12 cellular contexts compared by ENCODE assay signal in the genomic region with DNA sequence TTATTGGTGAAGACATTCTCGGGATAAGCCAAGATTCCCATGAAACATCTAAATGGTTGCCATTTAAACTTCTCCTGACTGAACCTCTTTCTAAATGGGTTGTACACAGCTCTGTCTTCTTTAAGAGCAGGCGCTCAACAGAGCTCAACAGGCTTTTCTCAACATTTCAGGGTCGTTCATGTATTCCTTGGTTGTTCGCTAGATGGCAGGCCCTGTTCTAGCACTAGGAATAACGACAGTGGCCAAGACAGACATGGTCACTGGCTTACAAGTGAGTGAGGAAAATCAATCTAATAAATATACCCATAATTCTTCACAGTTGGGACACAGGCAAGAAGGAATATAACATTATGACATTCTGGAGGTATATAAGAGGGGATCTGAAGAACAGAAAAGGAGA.
A peak's percentile ranks its signal among the peaks of the same experiment; 100 is the strongest.
DNase-seq lines count a peak whose midpoint lies in the region; ATAC-seq and TF ChIP-seq lines count a peak whose summit lies in the region.
"Had no signal": no experiment of that assay in that cellular context is flagged by ENCODE, and none has a peak within 500 bp of the region (broad histone marks: within the 10 kb centered on the region; RNA-seq: fewer than 3 reads in every experiment).

No MANE protein-coding gene starts in this region.

- H3K9me3 ChIP-seq in cardiac muscle cell (ENCODE audit: low read depth) (no peaks in the 10 kb centered on the region), right atrium auricular region (no peaks in the 10 kb centered on the region), fibroblast of lung (ENCODE audit: control insufficient read depth, insufficient read depth, low read depth, low read length) (no peaks in the 10 kb centered on the region)

- H3K27ac ChIP-seq in cardiac muscle cell (no peak overlapping the region), right atrium auricular region (no peak overlapping the region), fibroblast of lung (ENCODE audit: insufficient read depth, low read length) (no peak overlapping the region)
- H3K27ac ChIP-seq: BLaER1 treated with 17β-estradiol and CSF1 and Interleukin-3, amounts not matched to agents 10 nM and 100 nM had no signal

- no peak overlapping the region for H3K4me2 ChIP-seq in fibroblast of lung (ENCODE audit: extremely low read depth, insufficient read depth, low read length)
- H3K4me2 ChIP-seq: BLaER1 treated with 17β-estradiol and CSF1 and Interleukin-3, amounts not matched to agents 10 nM and 100 nM had no signal

- H3K79me2 ChIP-seq in fibroblast of lung (ENCODE audit: control insufficient read depth, insufficient read depth, low read length), result no peaks in the 10 kb centered on the region

- H3K36me3 ChIP-seq in cardiac muscle cell, result no peaks in the 10 kb centered on the region
- H3K36me3 ChIP-seq in right atrium auricular region, result no peaks in the 10 kb centered on the region
- no peaks in the 10 kb centered on the region for H3K36me3 ChIP-seq in fibroblast of lung (ENCODE audit: control insufficient read depth, insufficient read depth, low read length)
- H3K36me3 ChIP-seq: BLaER1 treated with 17β-estradiol and CSF1 and Interleukin-3, amounts not matched to agents 10 nM and 100 nM had no signal

- TF ChIP-seq CTCF in cardiac muscle cell (IDR thresholded peaks at IDR 0.05; ENCODE audit: low read depth, low read length) (peak; percentile 22), right atrium auricular region (IDR thresholded peaks at IDR 0.05) (peak in 1 of 2 donors; percentile 40), fibroblast of lung (conservative IDR thresholded peaks at IDR 0.05 in 1 of 2, IDR thresholded peaks at IDR 0.05 in 1 of 2; ENCODE audit: low read depth in 1 of 2, low read length in 2 of 2) (peak; percentile 10 to 17)

- H3K4me3 ChIP-seq in cardiac muscle cell (no peak overlapping the region), right atrium auricular region (no peak overlapping the region), fibroblast of lung (replicated peaks in 1 of 4; ENCODE audit: control extremely low read depth in 1 of 4, insufficient read depth in 1 of 4, low read depth in 3 of 4, low read length in 4 of 4) (no peak overlapping the region)
- H3K4me3 ChIP-seq: BLaER1 treated with 17β-estradiol and CSF1 and Interleukin-3, amounts not matched to agents 10 nM and 100 nM had no signal

- H4K20me1 ChIP-seq in fibroblast of lung (ENCODE audit: control insufficient read depth, extremely low read depth, insufficient read depth, low read length), result no peaks in the 10 kb centered on the region
- H4K20me1 ChIP-seq: BLaER1 treated with 17β-estradiol and CSF1 and Interleukin-3, amounts not matched to agents 10 nM and 100 nM had no signal

- H3K4me1 ChIP-seq in cardiac muscle cell (ENCODE audit: low read depth) (no peaks in the 10 kb centered on the region), right atrium auricular region (no peaks in the 10 kb centered on the region), fibroblast of lung (ENCODE audit: control insufficient read depth, extremely low read depth, insufficient read depth, low read length) (no peaks in the 10 kb centered on the region)

- no peak overlapping the region for H2AFZ ChIP-seq in fibroblast of lung (ENCODE audit: low read length)

- peak; percentile 40 to 41 for DNase-seq in cardiac muscle cell (ENCODE audit: low read depth in 1 of 2, low spot score in 1 of 2)
- no peak for DNase-seq in right atrium auricular region (ENCODE audit: low spot score)
- DNase-seq in RPMI8226, result peak; percentile 31
- DNase-seq in fibroblast of lung (ENCODE audit: low read depth in 2 of 2), result peak in 1 of 2 donors; percentile 8
- peak; percentile 76 for DNase-seq in superior temporal gyrus (ENCODE audit: extremely low spot score)
- no peak for DNase-seq in NCI-H1417 treated with DMSO at 0.1 percent for 48 hours (lab: John Stamatoyannopoulos, UW)
- no peak for DNase-seq in NCI-H2081 treated with DMSO at 0.1 percent for 48 hours (lab: John Stamatoyannopoulos, UW)
- DNase-seq: naive thymus-derived CD8-positive, alpha-beta T cell; NCI-H1694 treated with DMSO at 0.1 percent for 48 hours; small intestine had no signal

- no peaks in the 10 kb centered on the region for H3K27me3 ChIP-seq in cardiac muscle cell
- no peaks in the 10 kb centered on the region for H3K27me3 ChIP-seq in right atrium auricular region
- no peaks in the 10 kb centered on the region for H3K27me3 ChIP-seq in fibroblast of lung (ENCODE audit: control insufficient read depth, insufficient read depth, low read length)

- no peak overlapping the region for H3K9ac ChIP-seq in fibroblast of lung (ENCODE audit: insufficient read depth, low read length)
- H3K9ac ChIP-seq: BLaER1 treated with 17β-estradiol and CSF1 and Interleukin-3, amounts not matched to agents 10 nM and 100 nM had no signal

- ATAC-seq in HG03175 (IDR thresholded peaks at IDR 0.05; ENCODE audit: unreplicated experiment), result no peak
- ATAC-seq: naive thymus-derived CD8-positive, alpha-beta T cell had no signal

Comparison
In these comparisons a context has a peak if more than half of its experiments do, and no peak if none do; other contexts are left out.
1. DNase-seq: peak in cardiac muscle cell (2 of 2), RPMI8226 (single experiment) and superior temporal gyrus (single experiment); none in right atrium auricular region (single experiment), NCI-H1417 treated with DMSO at 0.1 percent for 48 hours (single experiment) and NCI-H2081 treated with DMSO at 0.1 percent for 48 hours (single experiment).